In the genomic region with DNA sequence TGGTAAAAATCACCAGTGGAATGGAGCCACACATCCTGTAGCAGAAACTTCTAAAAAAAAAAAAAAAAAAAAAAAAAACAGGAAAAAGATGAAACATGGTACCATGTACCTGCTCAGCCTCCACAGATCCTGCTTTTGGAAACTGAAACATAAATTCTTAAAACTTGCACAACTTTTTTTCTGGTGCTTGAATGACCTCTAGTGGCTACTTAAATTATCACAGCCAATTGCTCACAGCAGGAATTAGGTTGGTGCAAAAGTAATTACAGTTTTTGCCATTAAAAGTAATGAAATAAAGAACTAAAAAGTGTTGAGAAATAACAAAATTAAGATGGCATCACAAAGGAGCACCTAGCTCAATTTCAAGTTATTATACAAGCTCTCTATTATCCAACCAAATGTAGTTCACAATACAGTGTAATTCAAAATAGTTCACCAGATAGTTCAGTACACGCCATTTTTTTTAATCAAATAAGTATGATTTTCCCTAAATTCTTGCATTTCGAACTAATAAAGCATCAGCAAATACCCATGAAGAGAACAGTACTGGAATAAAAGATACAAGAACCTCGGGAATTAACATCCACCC, we compare ENCODE assay signal across 1 cellular context.
TF ChIP-seq lines count a peak whose summit lies in the region.

No MANE protein-coding gene starts in this region.

TF ChIP-seq in SK-N-SH treated with all-trans-retinoic acid at 6 μM for 48 hours, 23 proteins besides CTCF, POLR2A, EP300 and RAD21 (continued from another document):
- TF ChIP-seq, protein P1, sequence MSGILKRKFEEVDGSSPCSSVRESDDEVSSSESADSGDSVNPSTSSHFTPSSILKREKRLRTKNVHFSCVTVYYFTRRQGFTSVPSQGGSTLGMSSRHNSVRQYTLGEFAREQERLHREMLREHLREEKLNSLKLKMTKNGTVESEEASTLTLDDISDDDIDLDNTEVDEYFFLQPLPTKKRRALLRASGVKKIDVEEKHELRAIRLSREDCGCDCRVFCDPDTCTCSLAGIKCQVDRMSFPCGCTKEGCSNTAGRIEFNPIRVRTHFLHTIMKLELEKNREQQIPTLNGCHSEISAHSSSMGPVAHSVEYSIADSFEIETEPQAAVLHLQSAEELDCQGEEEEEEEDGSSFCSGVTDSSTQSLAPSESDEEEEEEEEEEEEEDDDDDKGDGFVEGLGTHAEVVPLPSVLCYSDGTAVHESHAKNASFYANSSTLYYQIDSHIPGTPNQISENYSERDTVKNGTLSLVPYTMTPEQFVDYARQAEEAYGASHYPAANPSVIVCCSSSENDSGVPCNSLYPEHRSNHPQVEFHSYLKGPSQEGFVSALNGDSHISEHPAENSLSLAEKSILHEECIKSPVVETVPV (CRISPR knock-in tag; IDR thresholded peaks at IDR 0.05): no peak
- TF ChIP-seq SNAI2 (CRISPR knock-in tag; IDR thresholded peaks at IDR 0.05) (no peak), ZFP3 (CRISPR knock-in tag; IDR thresholded peaks at IDR 0.05) (no peak), ZNF565 (CRISPR knock-in tag; conservative IDR thresholded peaks at IDR 0.05; ENCODE audit: low read depth) (no peak)
